Comparison of ENCODE assay signal across 21 cellular contexts in genomic region chr9:21316032-21316842, GRCh38. TPM values are rescaled to one million over a fixed set of nuclear protein-coding genes. Genes with fewer than 3 reads are reported as not detected.
DNase-seq lines count a peak whose midpoint lies in the region; ATAC-seq, FAIRE-seq and TF ChIP-seq lines count a peak whose summit lies in the region.
"Had no signal": no experiment of that assay in that cellular context is flagged by ENCODE, and none has a peak within 500 bp of the region (broad histone marks: within the 10 kb centered on the region; RNA-seq: fewer than 3 reads in every experiment).

No MANE protein-coding gene starts in this region.

- peak; percentile 25 to 36; a peak in 3 of 6 replicates for ATAC-seq in A549
- no peak for ATAC-seq in GM21515 (IDR thresholded peaks at IDR 0.05; ENCODE audit: unreplicated experiment)
- no peak for ATAC-seq in HG02798 (IDR thresholded peaks at IDR 0.05; ENCODE audit: poor library complexity, unreplicated experiment)
- ATAC-seq: CD8-positive, alpha-beta T cell; GM12878; Panc1 had no signal

- TF ChIP-seq RAD21 in A549 (conservative IDR thresholded peaks at IDR 0.05 in 1 of 2, IDR thresholded peaks at IDR 0.05 in 1 of 2) = no peak

- DNase-seq in A549 (ENCODE audit: low read depth in 1 of 2, low spot score in 1 of 2) (no peak), LNCaP clone FGC (ENCODE audit: low read depth) (peak; percentile 62), iris pigment epithelial cell (ENCODE audit: low read depth) (peak; percentile 9), GM03348 (ENCODE audit: low spot score) (no peak)
- DNase-seq: ACHN; CD8-positive, alpha-beta T cell; GOT3; HCEC 1CT; MM.1S; NCI-H1048; NCI-H1417 treated with DMSO at 0.1 percent for 48 hours; NCI-H187; NCI-H748 treated with DMSO at 0.1 percent for 48 hours had no signal

- no peak overlapping the region for H3K27ac ChIP-seq in A549
- H3K27ac ChIP-seq in C4-2B = peak overlapping the region; percentile 24; the same call in 1 of the 2 replicates
- H3K27ac ChIP-seq: BLaER1 treated with 17β-estradiol and CSF1 and Interleukin-3, amounts not matched to agents 10 nM and 100 nM; SJSA1 had no signal

- TF ChIP-seq CTCF in A549 (IDR thresholded peaks at IDR 0.05) (no peak), C4-2B (conservative IDR thresholded peaks at IDR 0.05) (no peak), LNCaP clone FGC (IDR thresholded peaks at IDR 0.05; ENCODE audit: control insufficient read depth, extremely low read depth, insufficient read depth) (no peak)

- no peak for FAIRE-seq in A549 (lab: Jason Lieb, UNC)
- FAIRE-seq: GM12878 had no signal

- no peaks in the 10 kb centered on the region for H3K4me1 ChIP-seq in A549
- H3K4me1 ChIP-seq: SJSA1 had no signal

- POLR2A ChIA-PET in A549 (lab: Yijun Ruan, JAX) = no interaction called here

- CTCF ChIA-PET in A549 (lab: Yijun Ruan, JAX) = interaction anchor here (0.9 to 2.9 kb wide), 7 partner anchors 9 to 121 kb away, joined by 3 to 12 read pairs (median 3); no protein-coding TSS in a partner anchor

- no peak for TF ChIP-seq EP300 in A549 (IDR thresholded peaks at IDR 0.05)

- no peak overlapping the region for H3K4me2 ChIP-seq in A549
- H3K4me2 ChIP-seq: BLaER1 treated with 17β-estradiol and CSF1 and Interleukin-3, amounts not matched to agents 10 nM and 100 nM had no signal

- no peaks in the 10 kb centered on the region for H3K9me3 ChIP-seq in A549
- H3K9me3 ChIP-seq: SJSA1 had no signal

- TF ChIP-seq POLR2A in A549 (IDR thresholded peaks at IDR 0.05; ENCODE audit: low read length) = no peak

- 21% methylated on average over 8 of the region's 8 CpGs for WGBS in A549 (ENCODE audit: missing lambda C conversion rate)

- no peak overlapping the region for H3K4me3 ChIP-seq in A549
- no peak overlapping the region for H3K4me3 ChIP-seq in LNCaP clone FGC (ENCODE audit: low read depth, low read length)
- H3K4me3 ChIP-seq: BLaER1 treated with 17β-estradiol and CSF1 and Interleukin-3, amounts not matched to agents 10 nM and 100 nM; GM12878; SJSA1 had no signal

TF ChIP-seq in A549, 52 proteins besides CTCF, POLR2A, EP300 and RAD21:
- TF ChIP-seq BHLHE40 (IDR thresholded peaks at IDR 0.05; ENCODE audit: low read depth, low read length) (no peak), RFX5 (IDR thresholded peaks at IDR 0.05) (no peak)

RNA-seq across cellular contexts. Expression of gene IFNA5, which starts 11.1 kb away (rescaled TPM):
- not detected in 2 replicates for polyA plus RNA-seq in A549 (2011; rRNA removed)
- polyA plus RNA-seq in A549 (2012; cell fraction: cytosol; rRNA removed) = not detected in 2 replicates
- polyA plus RNA-seq in A549 (2012; cell fraction: nucleus; rRNA removed) = not detected in 2 replicates
- polyA plus RNA-seq in A549 (2017; fragmentation: RNase III; extraction: RNeasy Plus Mini Kit Qiagen cat#74134 plus additional on column Dnase treatment) = not detected in 3 replicates
- not detected in 2 replicates for polyA minus RNA-seq in A549 (2011; rRNA and poly(A)+ RNA removed)
- polyA plus RNA-seq: GM12878, IgD-negative memory B cell had no signal

RNA-seq across cellular contexts. Expression of gene KLHL9, which starts 19.0 kb away (rescaled TPM):
- 25.3 and 27.4 TPM in 2 replicates for polyA plus RNA-seq in A549 (2011; rRNA removed)
- polyA plus RNA-seq in A549 (2012; cell fraction: cytosol; rRNA removed) = 4.5 and 5.3 TPM in 2 replicates
- polyA plus RNA-seq in A549 (2012; cell fraction: nucleus; rRNA removed) = 3.7 and 4.3 TPM in 2 replicates
- polyA plus RNA-seq in A549 (2017; fragmentation: RNase III; extraction: RNeasy Plus Mini Kit Qiagen cat#74134 plus additional on column Dnase treatment) = 17.8 to 19.5 TPM (median 18.6 TPM) in 3 replicates
- 19.2 and 21.6 TPM in 2 replicates for polyA minus RNA-seq in A549 (2011; rRNA and poly(A)+ RNA removed)

RNA-seq across cellular contexts. Expression of gene IFNA6, which starts 34.5 kb away (rescaled TPM):
- polyA plus RNA-seq in A549 (2011; rRNA removed) (not detected in 2 replicates), A549 (2017; fragmentation: RNase III; extraction: RNeasy Plus Mini Kit Qiagen cat#74134 plus additional on column Dnase treatment) (not detected in 3 replicates)
- polyA plus RNA-seq in A549 (2012; cell fraction: cytosol; rRNA removed) = not detected in 2 replicates
- polyA plus RNA-seq in A549 (2012; cell fraction: nucleus; rRNA removed) = not detected in 2 replicates
- not detected in 2 replicates for polyA minus RNA-seq in A549 (2011; rRNA and poly(A)+ RNA removed)
- polyA plus RNA-seq: IgD-negative memory B cell had no signal

RNA-seq across cellular contexts. Expression of gene IFNA13, which starts 51.6 kb away (rescaled TPM):
- polyA plus RNA-seq in A549 (2011; rRNA removed) (not detected in 2 replicates), A549 (2017; fragmentation: RNase III; extraction: RNeasy Plus Mini Kit Qiagen cat#74134 plus additional on column Dnase treatment) (not detected in 3 replicates)
- polyA plus RNA-seq in A549 (2012; cell fraction: cytosol; rRNA removed) = not detected in 2 replicates
- polyA plus RNA-seq in A549 (2012; cell fraction: nucleus; rRNA removed) = not detected in 2 replicates
- not detected in 2 replicates for polyA minus RNA-seq in A549 (2011; rRNA and poly(A)+ RNA removed)
- polyA plus RNA-seq: GM12878, IgD-negative memory B cell had no signal

Comparison
In these comparisons a context has a peak if more than half of its experiments do, and no peak if none do; other contexts are left out.
1. ATAC-seq: peak in A549 (2 of 2); none in GM21515 (single experiment) and HG02798 (single experiment).
2. DNase-seq: peak in LNCaP clone FGC (single experiment) and iris pigment epithelial cell (single experiment); none in A549 (0 of 2) and GM03348 (single experiment).